In the genomic region with DNA sequence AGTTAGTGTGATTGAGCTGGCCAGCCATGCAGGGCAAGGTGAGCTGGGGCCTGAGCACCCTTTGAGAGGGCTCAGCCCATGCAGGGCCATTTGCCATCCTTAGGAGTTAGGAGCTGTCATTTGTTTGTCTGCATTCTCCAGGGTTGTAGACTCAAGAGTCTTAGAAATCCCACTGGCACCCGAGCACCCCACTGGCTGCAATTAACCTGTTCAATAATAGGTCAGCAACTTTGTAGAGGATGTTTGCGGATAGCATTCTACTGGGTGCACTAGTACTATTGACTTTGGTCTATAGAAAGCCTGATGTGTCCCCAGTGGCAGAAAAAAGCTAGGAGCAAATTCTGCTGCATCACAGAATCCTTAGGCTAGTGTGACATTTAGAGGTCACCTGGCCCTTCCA, we compare ENCODE assay signal across 7 cellular contexts.
"Had no signal": no experiment of that assay in that cellular context is flagged by ENCODE, and none has a peak within 500 bp of the region (broad histone marks: within the 10 kb centered on the region; RNA-seq: fewer than 3 reads in every experiment).

No MANE protein-coding gene starts in this region.

- H3K27ac Mint-ChIP-seq: HFFc6, IgD-negative memory B cell had no signal

- H3K27me3 Mint-ChIP-seq: IgD-negative memory B cell had no signal

- DNase-seq: GM23248, GOT3, H7, HFFc6 had no signal

- H3K36me3 Mint-ChIP-seq: IgD-negative memory B cell had no signal

- H3K4me3 Mint-ChIP-seq: HFFc6, IgD-negative memory B cell had no signal

- ATAC-seq: HCT116, HepG2 had no signal

- H3K4me1 Mint-ChIP-seq: IgD-negative memory B cell had no signal
